In the genomic region with DNA sequence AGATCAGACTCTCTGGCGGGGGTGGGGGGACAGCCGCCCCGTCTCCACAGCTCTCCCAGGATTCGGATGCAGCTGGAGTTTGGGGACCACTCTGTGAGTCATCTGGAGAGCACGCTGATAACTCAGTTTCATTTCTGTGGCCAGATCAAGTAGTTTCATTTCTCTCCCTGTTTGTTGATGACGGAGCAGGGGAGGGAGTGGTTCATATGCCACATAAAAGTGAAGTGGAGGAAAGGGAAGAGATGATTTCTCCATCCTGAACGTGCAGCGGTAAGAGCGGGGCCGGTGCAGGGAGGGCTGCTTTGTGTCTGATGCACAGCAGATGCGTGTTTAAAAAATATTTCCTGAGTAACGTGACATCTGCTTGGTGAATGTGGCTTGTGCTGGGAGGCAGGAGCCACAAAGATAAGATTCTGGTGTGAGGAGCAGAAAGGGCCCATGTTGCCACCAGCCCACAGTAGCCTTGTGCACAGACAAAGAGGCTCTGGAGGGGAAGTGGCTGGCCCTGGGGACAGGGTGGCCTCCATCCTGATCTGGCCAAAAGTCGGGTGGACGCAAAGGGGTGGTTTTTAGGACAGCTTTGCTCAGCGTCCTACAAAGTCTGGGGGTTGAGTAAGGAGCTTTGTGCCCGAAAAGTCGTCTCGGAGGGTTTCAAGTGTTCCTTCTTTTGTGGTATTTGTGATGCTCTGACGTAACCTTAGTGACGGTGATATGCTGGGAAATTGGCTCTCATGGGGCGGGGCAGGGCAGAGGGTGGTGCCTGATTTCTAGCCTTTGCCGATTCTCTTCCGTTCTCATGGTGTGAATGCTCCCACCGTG, we compare ENCODE assay signal across 8 cellular contexts. TPM values are rescaled to one million over a fixed set of nuclear protein-coding genes. Genes with fewer than 3 reads are reported as not detected.
A peak's percentile ranks its signal among the peaks of the same experiment; 100 is the strongest.
DNase-seq lines count a peak whose midpoint lies in the region; ATAC-seq and TF ChIP-seq lines count a peak whose summit lies in the region.

A gene with protein sequence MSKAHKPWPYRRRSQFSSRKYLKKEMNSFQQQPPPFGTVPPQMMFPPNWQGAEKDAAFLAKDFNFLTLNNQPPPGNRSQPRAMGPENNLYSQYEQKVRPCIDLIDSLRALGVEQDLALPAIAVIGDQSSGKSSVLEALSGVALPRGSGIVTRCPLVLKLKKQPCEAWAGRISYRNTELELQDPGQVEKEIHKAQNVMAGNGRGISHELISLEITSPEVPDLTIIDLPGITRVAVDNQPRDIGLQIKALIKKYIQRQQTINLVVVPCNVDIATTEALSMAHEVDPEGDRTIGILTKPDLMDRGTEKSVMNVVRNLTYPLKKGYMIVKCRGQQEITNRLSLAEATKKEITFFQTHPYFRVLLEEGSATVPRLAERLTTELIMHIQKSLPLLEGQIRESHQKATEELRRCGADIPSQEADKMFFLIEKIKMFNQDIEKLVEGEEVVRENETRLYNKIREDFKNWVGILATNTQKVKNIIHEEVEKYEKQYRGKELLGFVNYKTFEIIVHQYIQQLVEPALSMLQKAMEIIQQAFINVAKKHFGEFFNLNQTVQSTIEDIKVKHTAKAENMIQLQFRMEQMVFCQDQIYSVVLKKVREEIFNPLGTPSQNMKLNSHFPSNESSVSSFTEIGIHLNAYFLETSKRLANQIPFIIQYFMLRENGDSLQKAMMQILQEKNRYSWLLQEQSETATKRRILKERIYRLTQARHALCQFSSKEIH (plus strand): TSS at position 242 of the 819 bp plus-strand sequence. CDS start 14,880 bp downstream, outside the sequence.

- H3K4me1 Mint-ChIP-seq in activated CD4-positive, alpha-beta memory T cell treated with anti-CD3 and anti-CD28 coated beads, Interleukin-2, amount 10 ng/mL, durations not matched to agents 7 days and 5 days = peaks cover 56% of the 10 kb centered on the region
- H3K4me1 Mint-ChIP-seq in endodermal cell = peaks cover 12% of the 10 kb centered on the region

- H3K4me3 Mint-ChIP-seq in activated CD4-positive, alpha-beta memory T cell treated with anti-CD3 and anti-CD28 coated beads, Interleukin-2, amount 10 ng/mL, durations not matched to agents 7 days and 5 days = peak within 1 kb of the TSS; percentile 94
- no peak within 1 kb of the TSS for H3K4me3 Mint-ChIP-seq in endodermal cell

- CTCF ChIA-PET in activated CD4-positive, alpha-beta memory T cell treated with anti-CD3 and anti-CD28 coated beads, Interleukin-2, amount 10 ng/mL, durations not matched to agents 7 days and 5 days (lab: Charles Lee) = interaction anchor here (1.8 to 3.1 kb wide), 2 partner anchors 63 to 79 kb away, joined by 7 to 10 read pairs; a partner anchor contains a TSS

- H3K27me3 ChIP-seq in endodermal cell (ENCODE audit: control insufficient read depth, insufficient read depth, low read length, poor library complexity, severe bottlenecking) (no peaks in the 10 kb centered on the region), thymus (ENCODE audit: control insufficient read depth, insufficient read depth) (no peaks in the 10 kb centered on the region)

- peak within 1 kb of the TSS; percentile 97 for H3K27ac Mint-ChIP-seq in activated CD4-positive, alpha-beta memory T cell treated with anti-CD3 and anti-CD28 coated beads, Interleukin-2, amount 10 ng/mL, durations not matched to agents 7 days and 5 days
- no peak within 1 kb of the TSS for H3K27ac Mint-ChIP-seq in endodermal cell

- no peaks in the 10 kb centered on the region for H3K9me3 Mint-ChIP-seq in activated CD4-positive, alpha-beta memory T cell treated with anti-CD3 and anti-CD28 coated beads, Interleukin-2, amount 10 ng/mL, durations not matched to agents 7 days and 5 days
- H3K9me3 Mint-ChIP-seq in endodermal cell = no peaks in the 10 kb centered on the region

- TF ChIP-seq CTCF in endodermal cell (conservative IDR thresholded peaks at IDR 0.05) (no peak), omental fat pad (IDR thresholded peaks at IDR 0.05) (no peak)

- no peak within 1 kb of the TSS for H3K9ac ChIP-seq in endodermal cell (ENCODE audit: extremely low read depth, low read length, poor library complexity, severe bottlenecking)

- H3K27ac ChIP-seq in endodermal cell (ENCODE audit: low read depth, low read length) = no peak within 1 kb of the TSS
- H3K27ac ChIP-seq in thymus (ENCODE audit: low read depth) = peak within 1 kb of the TSS; percentile 97

- H3K27me3 Mint-ChIP-seq in activated CD4-positive, alpha-beta memory T cell treated with anti-CD3 and anti-CD28 coated beads, Interleukin-2, amount 10 ng/mL, durations not matched to agents 7 days and 5 days = peaks cover 5% of the 10 kb centered on the region
- H3K27me3 Mint-ChIP-seq in endodermal cell (ENCODE audit: insufficient read depth) = peaks cover 1% of the 10 kb centered on the region

- ATAC-seq in GM21381 (IDR thresholded peaks at IDR 0.05; ENCODE audit: unreplicated experiment) = peak; percentile 52
- ATAC-seq in omental fat pad (ENCODE audit: low FRiP score) = peak; percentile 63

- peaks cover 48% of the 10 kb centered on the region for H3K36me3 Mint-ChIP-seq in activated CD4-positive, alpha-beta memory T cell treated with anti-CD3 and anti-CD28 coated beads, Interleukin-2, amount 10 ng/mL, durations not matched to agents 7 days and 5 days (ENCODE audit: low read depth)
- H3K36me3 Mint-ChIP-seq in endodermal cell (ENCODE audit: low read depth) = no peaks in the 10 kb centered on the region

- H3K36me3 ChIP-seq in endodermal cell (ENCODE audit: control insufficient read depth, insufficient read depth, low read length) (no peaks in the 10 kb centered on the region), thymus (ENCODE audit: control insufficient read depth, insufficient read depth) (no peaks in the 10 kb centered on the region)

- no peaks in the 10 kb centered on the region for H3K9me3 ChIP-seq in endodermal cell (ENCODE audit: control insufficient read depth, low read length)
- H3K9me3 ChIP-seq in thymus (ENCODE audit: control insufficient read depth) = no peaks in the 10 kb centered on the region

- POLR2A ChIA-PET in activated CD4-positive, alpha-beta memory T cell treated with anti-CD3 and anti-CD28 coated beads, Interleukin-2, amount 10 ng/mL, durations not matched to agents 7 days and 5 days (lab: Charles Lee) = interaction anchor here (1.0 to 5.8 kb wide), 16 partner anchors 9 to 872 kb away, joined by 3 to 116 read pairs (median 4); a partner anchor contains a TSS

- H3K4me3 ChIP-seq in endodermal cell (ENCODE audit: low read length) = no peak within 1 kb of the TSS
- peak within 1 kb of the TSS; percentile 46 for H3K4me3 ChIP-seq in thymus (ENCODE audit: low read length)

- H3K4me1 ChIP-seq in endodermal cell (ENCODE audit: control insufficient read depth, insufficient read depth, low read length) = peaks cover 4% of the 10 kb centered on the region
- peaks cover 29% of the 10 kb centered on the region for H3K4me1 ChIP-seq in thymus (ENCODE audit: control insufficient read depth, insufficient read depth, low read length)

- peak; percentile 37 for DNase-seq in DMS153 (lab: John Stamatoyannopoulos, UW)
- peak; percentile 54 for DNase-seq in LHCN-M2 (ENCODE audit: low read depth)
- DNase-seq in activated CD4-positive, alpha-beta memory T cell treated with anti-CD3 and anti-CD28 coated beads, Interleukin-2, amount 10 ng/mL, durations not matched to agents 7 days and 5 days = peak; percentile 88
- DNase-seq in endodermal cell = peak; percentile 34
- peak; percentile 53 for DNase-seq in omental fat pad (ENCODE audit: low spot score)
- no peak for DNase-seq in NCI-H748 treated with DMSO at 0.1 percent for 48 hours (lab: John Stamatoyannopoulos, UW)

- 83 to 88% methylated on average over 20 to 24 of the region's 24 CpGs for WGBS in endodermal cell (ENCODE audit: insufficient coverage in 1 of 2, insufficient read length in 1 of 2), 2 experiments
- WGBS in thymus = under 1% methylated on average over 24 of the region's 24 CpGs

RNA-seq across cellular contexts. Expression of the gene that starts here (rescaled TPM):
- 0.26 and 0.69 TPM in 2 replicates for total RNA-seq in LHCN-M2 (2014; rRNA removed)
- polyA plus RNA-seq in LHCN-M2 (2012) = 0.11 TPM
- total RNA-seq in activated CD4-positive, alpha-beta memory T cell treated with anti-CD3 and anti-CD28 coated beads, Interleukin-2, amount 10 ng/mL, durations not matched to agents 7 days and 5 days = 100 to 1,000 TPM; 167 to 171 TPM
- 10 to 100 TPM in 1 of 2 donors, 1 to 10 TPM in 1; 1.6 to 11.4 TPM for total RNA-seq in endodermal cell
- 0.50 TPM for polyA plus RNA-seq in endodermal cell (2013, experiment 1 of 2)
- polyA plus RNA-seq in endodermal cell (2013, experiment 2 of 2) = 0.33 TPM
- total RNA-seq in omental fat pad = 10 to 100 TPM; 11.9 to 39.6 (median 28.7) TPM
- polyA plus RNA-seq in thymus = 33.0 TPM

Comparison
In these comparisons a context has a peak if more than half of its experiments do, and no peak if none do; other contexts are left out.
1. RNA of the gene that starts here (total RNA-seq): 167 to 171 TPM in activated CD4-positive, alpha-beta memory T cell treated with anti-CD3 and anti-CD28 coated beads, Interleukin-2, amount 10 ng/mL, durations not matched to agents 7 days and 5 days; 11.9 to 39.6 TPM in omental fat pad, 1.6 to 11.4 TPM in endodermal cell and 0.26 to 0.69 TPM in LHCN-M2; every median in the first group is over 4 times any median in the second.
2. Peak in DNase-seq in LHCN-M2; RNA of the gene not detected or under 1 TPM.